ENCODE assay signal across 8 cellular contexts in the genomic region with DNA sequence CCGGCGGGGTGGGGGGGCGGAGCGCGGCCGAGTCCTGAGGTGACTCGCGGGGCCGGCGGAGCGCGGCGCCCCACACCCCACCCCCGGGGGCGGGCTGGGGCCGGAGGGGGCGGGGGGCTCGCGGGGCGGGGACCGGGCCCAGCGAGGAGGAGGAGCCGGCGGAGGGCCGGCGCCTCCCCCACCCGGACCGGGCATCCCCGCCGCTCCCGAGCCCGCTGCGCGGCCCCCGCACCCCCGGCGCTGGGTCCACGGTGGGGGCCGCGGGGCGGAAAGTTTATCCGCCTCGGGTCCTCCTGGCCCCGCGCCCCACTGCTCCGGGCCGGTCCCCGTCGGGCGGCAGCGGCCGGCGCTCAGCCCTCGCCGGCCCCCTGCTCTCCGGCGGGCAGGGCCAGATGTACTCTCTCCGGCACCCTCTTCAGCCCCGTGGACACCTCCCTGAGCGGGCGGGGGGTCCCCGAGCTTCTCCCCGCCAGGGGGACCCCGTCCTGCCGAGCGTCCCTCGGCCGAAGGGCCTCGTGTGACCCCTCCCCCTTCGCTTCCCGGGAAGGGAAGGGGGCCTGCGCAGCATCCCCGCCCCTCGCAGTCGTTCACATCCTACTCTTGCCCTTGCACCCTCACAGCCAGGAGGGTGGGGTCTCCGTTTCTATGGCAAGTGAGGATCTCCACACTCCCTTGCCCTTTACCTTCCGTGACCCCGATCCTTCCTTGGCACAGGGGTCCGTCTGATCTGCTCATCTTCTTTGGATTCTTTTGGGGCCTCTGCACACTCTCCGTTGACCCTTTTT. TPM values are rescaled to one million over a fixed set of nuclear protein-coding genes. Genes with fewer than 3 reads are reported as not detected.
DNase-seq lines count a peak whose midpoint lies in the region; ATAC-seq and TF ChIP-seq lines count a peak whose summit lies in the region.

No MANE protein-coding gene starts in this region.

- peak overlapping the region; percentile 79 to 91 for H3K27ac ChIP-seq in tibial artery

- TF ChIP-seq CTCF in fibroblast of the aortic adventitia (IDR thresholded peaks at IDR 0.05; ENCODE audit: insufficient read depth, low read length) (peak; percentile 20), neural crest cell (conservative IDR thresholded peaks at IDR 0.05) (peak; percentile 44), tibial artery (IDR thresholded peaks at IDR 0.05) (no peak)

- H3K9me3 Mint-ChIP-seq in activated T-cell treated with anti-CD3 and anti-CD28 coated beads, Interleukin-2, amount 50 U/mL, for 72 hours = no peaks in the 10 kb centered on the region
- H3K9me3 Mint-ChIP-seq in neural crest cell = no peaks in the 10 kb centered on the region

- peaks cover 0 to 57% (median 25%) of the 10 kb centered on the region in 4 donors for H3K4me1 ChIP-seq in tibial artery

- no peaks in the 10 kb centered on the region for H3K27me3 ChIP-seq in tibial artery

- no peaks in the 10 kb centered on the region for H3K27me3 Mint-ChIP-seq in activated T-cell treated with anti-CD3 and anti-CD28 coated beads, Interleukin-2, amount 50 U/mL, for 72 hours (ENCODE audit: low read depth)
- H3K27me3 Mint-ChIP-seq in neural crest cell (ENCODE audit: low read depth) = peaks cover 3% of the 10 kb centered on the region

- peak; percentile 12 to 14 for ATAC-seq in activated T-cell treated with anti-CD3 and anti-CD28 coated beads, Interleukin-2, amount 50 U/mL, for 72 hours (replicated peaks in 1 of 2)

- H3K27ac Mint-ChIP-seq in activated T-cell treated with anti-CD3 and anti-CD28 coated beads, Interleukin-2, amount 50 U/mL, for 72 hours = peak overlapping the region; percentile 97
- H3K27ac Mint-ChIP-seq in neural crest cell (ENCODE audit: unreplicated experiment) = peak overlapping the region; percentile 99

- H3K4me1 Mint-ChIP-seq in activated T-cell treated with anti-CD3 and anti-CD28 coated beads, Interleukin-2, amount 50 U/mL, for 72 hours (ENCODE audit: low read depth) = peaks cover 53% of the 10 kb centered on the region
- peaks cover 52% of the 10 kb centered on the region for H3K4me1 Mint-ChIP-seq in neural crest cell

- no peaks in the 10 kb centered on the region for H3K9me3 ChIP-seq in tibial artery

- peaks cover 3 to 6% of the 10 kb centered on the region in 2 donors for H3K36me3 Mint-ChIP-seq in activated T-cell treated with anti-CD3 and anti-CD28 coated beads, Interleukin-2, amount 50 U/mL, for 72 hours (ENCODE audit: insufficient read depth in 2 of 2)
- no peaks in the 10 kb centered on the region for H3K36me3 Mint-ChIP-seq in neural crest cell (ENCODE audit: low read depth)

- peak overlapping the region; percentile 80 for H3K4me3 ChIP-seq in fibroblast of the aortic adventitia (ENCODE audit: low read depth, low read length)
- peak overlapping the region; percentile 80 to 94 for H3K4me3 ChIP-seq in tibial artery

- intact Hi-C loops in tibial artery (cut with DNase I; ENCODE audit: low total_unique reads) = no loop called here

- peak; percentile 45 for DNase-seq in NCI-H748 (lab: John Stamatoyannopoulos, UW; ENCODE audit: unreplicated experiment)
- no peak for DNase-seq in NCI-H748 treated with DMSO at 0.1 percent for 48 hours (lab: John Stamatoyannopoulos, UW)
- peak; percentile 52 for DNase-seq in NAMALWA (ENCODE audit: low spot score)
- peak; percentile 55 to 63 for DNase-seq in activated T-cell treated with anti-CD3 and anti-CD28 coated beads, Interleukin-2, amount 50 U/mL, for 72 hours
- DNase-seq in fibroblast of the aortic adventitia (ENCODE audit: low read depth) = no peak
- peak; percentile 26 for DNase-seq in neural crest cell (ENCODE audit: low read depth, low spot score)
- peak; percentile 25 to 70 for DNase-seq in tibial artery
- no peak for DNase-seq in DMS79 (lab: John Stamatoyannopoulos, UW)

- H3K4me3 Mint-ChIP-seq in activated T-cell treated with anti-CD3 and anti-CD28 coated beads, Interleukin-2, amount 50 U/mL, for 72 hours = peak overlapping the region; percentile 94 to 98
- H3K4me3 Mint-ChIP-seq in neural crest cell = peak overlapping the region; percentile 95

- no peaks in the 10 kb centered on the region for H3K36me3 ChIP-seq in tibial artery

RNA-seq across cellular contexts. Expression of a gene that starts 0.7 kb away (rescaled TPM):
- 10 to 100 TPM; 47.8 to 63.3 TPM for total RNA-seq in activated T-cell treated with anti-CD3 and anti-CD28 coated beads, Interleukin-2, amount 50 U/mL, for 72 hours
- total RNA-seq in fibroblast of the aortic adventitia (ENCODE audit: low replicate concordance) (66.6 and 91.9 TPM in 2 replicates), neural crest cell (109 and 110 TPM in 2 replicates)

Comparison
In these comparisons a context has a peak if more than half of its experiments do, and no peak if none do; other contexts are left out.
1. DNase-seq: peak in NCI-H748 (single experiment), NAMALWA (single experiment), activated T-cell treated with anti-CD3 and anti-CD28 coated beads, Interleukin-2, amount 50 U/mL, for 72 hours (2 of 2), neural crest cell (single experiment) and tibial artery (2 of 2); none in NCI-H748 treated with DMSO at 0.1 percent for 48 hours (single experiment), fibroblast of the aortic adventitia (single experiment) and DMS79 (single experiment).
2. CTCF ChIP-seq: peak in fibroblast of the aortic adventitia (single experiment) and neural crest cell (single experiment); none in tibial artery (0 of 2).